ENCODE assay signal across 8 cellular contexts in genomic region chr19:14402298-14402697, GRCh38. TPM values are rescaled to one million over a fixed set of nuclear protein-coding genes. Genes with fewer than 3 reads are reported as not detected.
DNase-seq lines count a peak whose midpoint lies in the region; ATAC-seq and TF ChIP-seq lines count a peak whose summit lies in the region.
"Not testable (repeated sequence)": the region's sequence is repeated elsewhere in the genome, so short reads cannot be mapped to it uniquely, and the experiment has no call there.

No MANE protein-coding gene starts in this region.

- CTCF ChIA-PET in RWPE1 (lab: Yijun Ruan, JAX) = interaction anchor here (0.6 to 1.1 kb wide), 2 partner anchors 54 to 487 kb away, joined by 3 to 4 read pairs; no protein-coding TSS in a partner anchor

- POLR2A ChIA-PET in RWPE1 (lab: Yijun Ruan, JAX; ENCODE audit: low non-redundant PET) = not testable (repeated sequence)

- TF ChIP-seq CTCF in HFFc6 (IDR thresholded peaks at IDR 0.05); RWPE1 (conservative IDR thresholded peaks at IDR 0.05; ENCODE audit: low read depth); epithelial cell of esophagus (IDR thresholded peaks at IDR 0.05; ENCODE audit: insufficient read depth, low read depth, low read length, missing control alignments); heart left ventricle (IDR thresholded peaks at IDR 0.05): not testable (repeated sequence)

- not testable (repeated sequence) for TF ChIP-seq POLR2A in heart left ventricle (IDR thresholded peaks at IDR 0.05)

- H3K4me1 ChIP-seq in heart left ventricle = peaks cover 0 to 16% (median 6%) of the 10 kb centered on the region in 12 donors

- H3K27me3 Mint-ChIP-seq in HFFc6 (ENCODE audit: insufficient read depth); activated naive CD4-positive, alpha-beta T cell treated with anti-CD3 and anti-CD28 coated beads, Interleukin-2, amount 50 U/mL, for 24 hours; naive B cell; stimulated activated naive B cell treated with anti-CD40 and anti-IgM and Interleukin-4, amounts not matched to agents 10 μg/mL and 1 μg/mL and 100 μg/mL, for 72 hours: not testable (repeated sequence)

- H3K9me3 Mint-ChIP-seq in HFFc6; activated naive CD4-positive, alpha-beta T cell treated with anti-CD3 and anti-CD28 coated beads, Interleukin-2, amount 50 U/mL, for 24 hours; naive B cell; stimulated activated naive B cell treated with anti-CD40 and anti-IgM and Interleukin-4, amounts not matched to agents 10 μg/mL and 1 μg/mL and 100 μg/mL, for 72 hours: not testable (repeated sequence)

- not testable (repeated sequence) for H3K4me3 ChIP-seq in epithelial cell of esophagus (ENCODE audit: low read length); heart left ventricle

- intact Hi-C loops in heart left ventricle (cut with DNase I) = loop anchor here in 2 of 10 donors (5.0 to 10.0 kb wide), 3 partner anchors 50 to 257 kb away; no protein-coding TSS in a partner anchor

- peaks cover 18% of the 10 kb centered on the region for H3K4me1 Mint-ChIP-seq in HFFc6 (ENCODE audit: low read depth)
- H3K4me1 Mint-ChIP-seq in activated naive CD4-positive, alpha-beta T cell treated with anti-CD3 and anti-CD28 coated beads, Interleukin-2, amount 50 U/mL, for 24 hours = not testable (repeated sequence)
- H3K4me1 Mint-ChIP-seq in naive B cell = peaks cover 21 to 42% (median 22%) of the 10 kb centered on the region in 3 donors
- H3K4me1 Mint-ChIP-seq in stimulated activated naive B cell treated with anti-CD40 and anti-IgM and Interleukin-4, amounts not matched to agents 10 μg/mL and 1 μg/mL and 100 μg/mL, for 72 hours = peaks cover 23 to 24% of the 10 kb centered on the region in 2 donors

- DNase-seq in AG20443 (ENCODE audit: low spot score) (peak; percentile 93), HFFc6 (peak; percentile 51), RWPE1 (ENCODE audit: low spot score) (peak; percentile 81), epithelial cell of esophagus (ENCODE audit: low read depth) (peak; percentile 92), heart left ventricle (peak in 3 of 5 donors; percentile 72 to 77 (median 74))
- DNase-seq in naive B cell; stimulated activated naive B cell treated with anti-CD40 and anti-IgM and Interleukin-4, amounts not matched to agents 10 μg/mL and 1 μg/mL and 100 μg/mL, for 72 hours: not testable (repeated sequence)

- H3K9me3 ChIP-seq in heart left ventricle = not testable (repeated sequence)

- H3K27ac ChIP-seq in RWPE1 = peak overlapping the region; percentile 71
- H3K27ac ChIP-seq in heart left ventricle = peak overlapping the region in 2 of 12 donors; percentile 14 to 57

- H3K36me3 Mint-ChIP-seq in HFFc6 (ENCODE audit: low read depth) = peaks cover 44% of the 10 kb centered on the region
- H3K36me3 Mint-ChIP-seq in activated naive CD4-positive, alpha-beta T cell treated with anti-CD3 and anti-CD28 coated beads, Interleukin-2, amount 50 U/mL, for 24 hours = peaks cover 20% of the 10 kb centered on the region
- H3K36me3 Mint-ChIP-seq in naive B cell = peaks cover 0 to 19% of the 10 kb centered on the region in 2 donors
- H3K36me3 Mint-ChIP-seq in stimulated activated naive B cell treated with anti-CD40 and anti-IgM and Interleukin-4, amounts not matched to agents 10 μg/mL and 1 μg/mL and 100 μg/mL, for 72 hours = peaks cover 59 to 70% of the 10 kb centered on the region in 2 donors

- peaks cover 0 to 94% (median 87%) of the 10 kb centered on the region in 9 donors for H3K36me3 ChIP-seq in heart left ventricle

- H3K27me3 ChIP-seq in heart left ventricle = not testable (repeated sequence)

- not testable (repeated sequence) for H3K4me3 Mint-ChIP-seq in HFFc6; activated naive CD4-positive, alpha-beta T cell treated with anti-CD3 and anti-CD28 coated beads, Interleukin-2, amount 50 U/mL, for 24 hours; stimulated activated naive B cell treated with anti-CD40 and anti-IgM and Interleukin-4, amounts not matched to agents 10 μg/mL and 1 μg/mL and 100 μg/mL, for 72 hours
- H3K4me3 Mint-ChIP-seq in naive B cell = peak overlapping the region in 3 of 8 donors; percentile 37 to 47 (median 44)

- ATAC-seq in heart left ventricle = peak in 3 of 4 donors; percentile 29 to 54 (median 48)
- not testable (repeated sequence) for ATAC-seq in naive B cell (ENCODE audit: low read depth in 2 of 2); stimulated activated naive B cell treated with anti-CD40 and anti-IgM and Interleukin-4, amounts not matched to agents 10 μg/mL and 1 μg/mL and 100 μg/mL, for 72 hours (replicated peaks)

- WGBS in heart left ventricle, 4 donors = 67 to 77% (median 73%) methylated on average over 14 of the region's 14 CpGs

- H3K27ac Mint-ChIP-seq in HFFc6 (peak overlapping the region; percentile 84), naive B cell (peak overlapping the region in 5 of 6 donors; percentile 29 to 94 (median 78))
- peak overlapping the region; percentile 46 for H3K27ac Mint-ChIP-seq in activated naive CD4-positive, alpha-beta T cell treated with anti-CD3 and anti-CD28 coated beads, Interleukin-2, amount 50 U/mL, for 24 hours
- H3K27ac Mint-ChIP-seq in stimulated activated naive B cell treated with anti-CD40 and anti-IgM and Interleukin-4, amounts not matched to agents 10 μg/mL and 1 μg/mL and 100 μg/mL, for 72 hours = peak overlapping the region; percentile 28

RNA-seq across cellular contexts. Expression of gene DDX39A, which starts 16.8 kb away (rescaled TPM):
- 10 to 100 TPM; 52.5 to 82.7 (median 78.0) TPM for total RNA-seq in HFFc6 (2021; fragmentation: NEBNext Ultra II Directional; extraction: Animal tissue kit (Norgen Biotek cat#: 25700))
- total RNA-seq in heart left ventricle = 10 to 100 TPM; 18.0 to 44.4 (median 30.2) TPM
- polyA plus RNA-seq in heart left ventricle (100 to 1,000 TPM in 1 of 2 donors, 10 to 100 TPM in 1; 42.4 to 109 TPM), naive B cell (ENCODE audit: low read depth in 6 of 6) (100 to 1,000 TPM; 110 to 169 (median 132) TPM)

RNA-seq across cellular contexts. Expression of gene ADGRE5, which starts 21.1 kb away (rescaled TPM):
- 10 to 100 TPM; 79.7 to 91.9 (median 85.4) TPM for total RNA-seq in HFFc6 (2021; fragmentation: NEBNext Ultra II Directional; extraction: Animal tissue kit (Norgen Biotek cat#: 25700))
- total RNA-seq in heart left ventricle = 10 to 100 TPM; 30.1 to 92.7 (median 45.8) TPM
- 10 to 100 TPM; 10.1 to 48.5 TPM for polyA plus RNA-seq in heart left ventricle
- polyA plus RNA-seq in naive B cell (ENCODE audit: low read depth in 6 of 6) = 10 to 100 TPM; 17.8 to 41.1 (median 31.9) TPM

RNA-seq across cellular contexts. Expression of gene PKN1, which starts 30.8 kb away (rescaled TPM):
- total RNA-seq in HFFc6 (2021; fragmentation: NEBNext Ultra II Directional; extraction: Animal tissue kit (Norgen Biotek cat#: 25700)) = 100 to 1,000 TPM; 132 to 173 (median 149) TPM
- 100 to 1,000 TPM; 119 to 206 (median 136) TPM for total RNA-seq in heart left ventricle
- polyA plus RNA-seq in heart left ventricle = 100 to 1,000 TPM; 109 to 126 TPM
- polyA plus RNA-seq in naive B cell (ENCODE audit: low read depth in 6 of 6) = 10 to 100 TPM; 37.1 to 67.9 (median 48.0) TPM

Comparison
In these comparisons a context has a peak if more than half of its experiments do, and no peak if none do; other contexts are left out.
1. H3K27ac Mint-ChIP-seq: peak in every context shown above with its lines; median percentile 84 in HFFc6; 78 in naive B cell; 46 in activated naive CD4-positive, alpha-beta T cell treated with anti-CD3 and anti-CD28 coated beads, Interleukin-2, amount 50 U/mL, for 24 hours; 28 in stimulated activated naive B cell treated with anti-CD40 and anti-IgM and Interleukin-4, amounts not matched to agents 10 μg/mL and 1 μg/mL and 100 μg/mL, for 72 hours.